ENCODE assay signal across 21 cellular contexts in genomic region chr3:115990669-115991068, GRCh38.
"Had no signal": no experiment of that assay in that cellular context is flagged by ENCODE, and none has a peak within 500 bp of the region (broad histone marks: within the 10 kb centered on the region; RNA-seq: fewer than 3 reads in every experiment).

No MANE protein-coding gene starts in this region.

- H3K4me1 ChIP-seq: colonic mucosa, esophagus squamous epithelium, left ventricle myocardium inferior, lower lobe of right lung had no signal

- ATAC-seq: left cardiac atrium; naive thymus-derived CD4-positive, alpha-beta T cell; right cardiac atrium had no signal

- H3K27me3 Mint-ChIP-seq: memory B cell, progenitor cell of endocrine pancreas had no signal

- H3K27ac ChIP-seq: colonic mucosa, esophagus squamous epithelium, left ventricle myocardium inferior, lower lobe of right lung, neutrophil, ovary had no signal

- H3K4me3 Mint-ChIP-seq: immature natural killer cell; memory B cell; naive thymus-derived CD4-positive, alpha-beta T cell; nephron progenitor cell had no signal

- FAIRE-seq: endometrium, keratinocyte, small intestine had no signal

- H3K27ac Mint-ChIP-seq: immature natural killer cell; memory B cell; naive thymus-derived CD4-positive, alpha-beta T cell; nephron progenitor cell; progenitor cell of endocrine pancreas had no signal

- H3K9me3 Mint-ChIP-seq: memory B cell, nephron progenitor cell had no signal

- H3K27me3 ChIP-seq: colonic mucosa, esophagus squamous epithelium, neutrophil, ovary had no signal

- H3K4me1 Mint-ChIP-seq: immature natural killer cell; memory B cell; naive thymus-derived CD4-positive, alpha-beta T cell had no signal

- DNase-seq: colonic mucosa; dermis blood vessel endothelial cell; effector CD4-positive, alpha-beta T cell; esophagus squamous epithelium; immature natural killer cell; left cardiac atrium; left ventricle myocardium inferior; lower lobe of right lung; naive thymus-derived CD4-positive, alpha-beta T cell; nephron progenitor cell; ovary; right cardiac atrium; small intestine; stimulated activated CD4-positive, alpha-beta T cell treated with anti-CD3 and anti-CD28 coated beads, Interleukin-12 subunit alpha, Interleukin-12 subunit beta, amount 100 ng/mL, for 4 hours; stimulated activated naive CD4-positive, alpha-beta T cell treated with Interleukin-2 at 50 U/mL for 16 hours; trophoblast cell had no signal

- H3K36me3 ChIP-seq: colonic mucosa, esophagus squamous epithelium, left ventricle myocardium inferior, lower lobe of right lung, neutrophil, ovary had no signal

- H3K9me3 ChIP-seq: colonic mucosa, esophagus squamous epithelium, left ventricle myocardium inferior, lower lobe of right lung, neutrophil, ovary had no signal

- H3K36me3 Mint-ChIP-seq: immature natural killer cell; memory B cell; naive thymus-derived CD4-positive, alpha-beta T cell had no signal

- H3K4me3 ChIP-seq: colonic mucosa, esophagus squamous epithelium, left ventricle myocardium inferior, lower lobe of right lung, ovary had no signal
